ENCODE assay signal across 8 cellular contexts in the genomic region with DNA sequence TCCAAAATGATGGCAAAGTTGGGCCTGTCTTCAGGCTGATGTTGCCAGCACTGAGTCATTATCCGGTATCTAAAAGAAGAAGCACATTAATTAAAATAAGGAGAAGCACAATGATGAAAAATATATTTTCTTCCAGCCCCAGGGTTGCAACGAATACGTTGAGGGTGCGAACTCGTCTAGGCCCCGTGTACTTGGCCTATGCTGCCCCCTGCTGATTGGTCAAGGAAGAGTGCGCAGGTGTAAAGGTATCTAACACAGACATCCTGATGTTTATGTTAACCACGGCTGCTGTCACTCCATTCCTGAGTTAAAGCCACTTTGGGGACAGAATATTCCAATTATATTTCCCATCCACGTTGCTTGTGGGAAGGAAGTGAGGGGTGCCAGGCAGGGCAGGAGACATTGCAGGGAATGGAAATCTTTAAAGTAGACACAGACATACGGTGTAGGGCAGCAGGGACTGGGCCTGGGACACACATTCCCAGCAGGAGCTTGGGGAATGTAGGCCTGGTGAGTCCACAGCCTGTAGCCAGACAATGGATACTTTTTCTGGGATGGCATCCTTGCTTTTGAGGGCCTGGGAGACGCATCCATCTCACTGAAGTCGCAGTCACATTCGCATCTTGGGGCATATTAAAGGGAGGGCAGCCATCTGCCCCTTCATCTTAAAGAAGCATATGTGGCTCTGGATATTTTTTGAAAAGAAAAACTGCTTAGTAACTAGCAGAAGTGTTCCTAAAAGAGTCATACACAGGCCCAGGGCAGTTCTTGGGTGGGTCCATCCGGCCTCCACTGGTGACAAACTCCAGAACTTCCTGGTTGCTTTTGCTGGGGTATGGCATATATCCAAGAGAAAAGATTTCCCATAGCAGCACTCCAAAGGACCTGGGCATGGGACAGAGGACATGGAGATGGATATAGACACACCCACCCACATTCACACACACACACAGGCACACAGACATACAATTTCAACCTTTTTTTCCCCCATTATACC.
DNase-seq lines count a peak whose midpoint lies in the region; ATAC-seq lines count a peak whose summit lies in the region.

No MANE protein-coding gene starts in this region.

- ATAC-seq in HG02938 (IDR thresholded peaks at IDR 0.05; ENCODE audit: unreplicated experiment) (peak; percentile 61), GM19397 (IDR thresholded peaks at IDR 0.05; ENCODE audit: unreplicated experiment) (no peak)

- DNase-seq in DMS 273 treated with DMSO at 0.1 percent for 48 hours (lab: John Stamatoyannopoulos, UW): peak; percentile 15
- DNase-seq in NCI-H524 (lab: John Stamatoyannopoulos, UW): peak; percentile 41 to 77
- peak; percentile 77 for DNase-seq in activated CD4-positive, alpha-beta T cell treated with anti-CD3 and anti-CD28 coated beads, Interleukin-2, amount 50 U/mL, for 1 hour
- DNase-seq in dermis microvascular lymphatic vessel endothelial cell (ENCODE audit: low read depth in 2 of 2): peak; percentile 35 to 66
- DNase-seq in lung microvascular endothelial cell (ENCODE audit: low read depth in 2 of 2): peak; percentile 69 to 80
- peak; percentile 52 to 55 for DNase-seq in stimulated activated CD8-positive, alpha-beta memory T cell treated with anti-CD3 and anti-CD28 coated beads, Interleukin-15, amount 100 ng/mL, for 48 hours (ENCODE audit: low read depth in 2 of 2)

Comparison
In these comparisons a context has a peak if more than half of its experiments do, and no peak if none do; other contexts are left out.
1. DNase-seq: peak in every context shown above with its lines; median percentile 77 in activated CD4-positive, alpha-beta T cell treated with anti-CD3 and anti-CD28 coated beads, Interleukin-2, amount 50 U/mL, for 1 hour; 74 in lung microvascular endothelial cell; 59 in NCI-H524; 54 in stimulated activated CD8-positive, alpha-beta memory T cell treated with anti-CD3 and anti-CD28 coated beads, Interleukin-15, amount 100 ng/mL, for 48 hours; 50 in dermis microvascular lymphatic vessel endothelial cell; 15 in DMS 273 treated with DMSO at 0.1 percent for 48 hours.